In genomic region chr9:126033318-126033717, GRCh38 we compare ENCODE assay signal across 18 cellular contexts.
A peak's percentile ranks its signal among the peaks of the same experiment; 100 is the strongest.
DNase-seq lines count a peak whose midpoint lies in the region; ATAC-seq, FAIRE-seq and TF ChIP-seq lines count a peak whose summit lies in the region.
"Had no signal": no experiment of that assay in that cellular context is flagged by ENCODE, and none has a peak within 500 bp of the region (broad histone marks: within the 10 kb centered on the region; RNA-seq: fewer than 3 reads in every experiment).

No MANE protein-coding gene starts in this region.

- H3K4me3 ChIP-seq in right lobe of liver (no peak overlapping the region), HepG2 (replicated peaks in 1 of 3; ENCODE audit: insufficient read depth in 1 of 3, low read depth in 2 of 3, low read length in 3 of 3) (no peak overlapping the region), mucosa of descending colon (no peak overlapping the region)
- H3K4me3 ChIP-seq: HAP-1 had no signal

- TF ChIP-seq EP300 in HepG2 (IDR thresholded peaks at IDR 0.05; ENCODE audit: low read depth in 2 of 2, low read length in 2 of 2) (no peak), HepG2 (CRISPR knock-in tag; IDR thresholded peaks at IDR 0.05; ENCODE audit: borderline replicate concordance) (no peak)

- H4K20me1 ChIP-seq in HepG2 (ENCODE audit: insufficient read depth, low read length) = no peaks in the 10 kb centered on the region

- H3K4me1 ChIP-seq in right lobe of liver (no peaks in the 10 kb centered on the region), HepG2 (ENCODE audit: insufficient read depth, low read length) (no peaks in the 10 kb centered on the region), mucosa of descending colon (ENCODE audit: low read depth) (no peaks in the 10 kb centered on the region)
- H3K4me1 ChIP-seq: HAP-1 had no signal

- H3K27ac Mint-ChIP-seq in chondrocyte (ENCODE audit: unreplicated experiment) = no peak overlapping the region
- H3K27ac Mint-ChIP-seq: B cell; CD4-positive, alpha-beta memory T cell; IgD-negative memory B cell had no signal

- H3K9me3 Mint-ChIP-seq in chondrocyte (ENCODE audit: low read depth) = no peaks in the 10 kb centered on the region
- H3K9me3 Mint-ChIP-seq: CD4-positive, alpha-beta memory T cell had no signal

- H3K27ac ChIP-seq in right lobe of liver (no peak overlapping the region), HepG2 (ENCODE audit: extremely low read length, insufficient read depth, low read length) (no peak overlapping the region)
- H3K27ac ChIP-seq: C4-2B, HL-60 had no signal

- no peaks in the 10 kb centered on the region for H3K36me3 Mint-ChIP-seq in chondrocyte (ENCODE audit: low read depth)
- H3K36me3 Mint-ChIP-seq: CD4-positive, alpha-beta memory T cell had no signal

- H3K79me2 ChIP-seq in HepG2 (ENCODE audit: insufficient read depth, low read length) = no peaks in the 10 kb centered on the region

- CTCF ChIA-PET in HepG2 (lab: Yijun Ruan, JAX; ENCODE audit: low intra/inter-chr PET ratio, low total read pairs) = no interaction called here

- ATAC-seq in right lobe of liver (no peak), HepG2 (no peak), mucosa of descending colon (no peak)

- TF ChIP-seq CTCF in right lobe of liver (IDR thresholded peaks at IDR 0.05) (no peak), HepG2 (CRISPR knock-in tag; IDR thresholded peaks at IDR 0.05) (no peak), chondrocyte (IDR thresholded peaks at IDR 0.05) (no peak), mucosa of descending colon (IDR thresholded peaks at IDR 0.05) (no peak)

- TF ChIP-seq POLR2A in right lobe of liver (IDR thresholded peaks at IDR 0.05) (no peak), HepG2 (IDR thresholded peaks at IDR 0.05; ENCODE audit: insufficient read depth in 1 of 2, low read depth in 2 of 2, low read length in 2 of 2) (no peak)

- H3K27me3 ChIP-seq in right lobe of liver = no peaks in the 10 kb centered on the region
- peaks cover 2 to 17% of the 10 kb centered on the region in 2 experiments; a peak in 2 of 5 replicates for H3K27me3 ChIP-seq in HepG2 (ENCODE audit: control insufficient read depth in 1 of 2, insufficient read depth in 2 of 2, low read length in 2 of 2)

- peak in 2 of 3 donors; percentile 6 to 31 for DNase-seq in right lobe of liver
- no peak for DNase-seq in HepG2 (ENCODE audit: low spot score)
- peak; percentile 63 for DNase-seq in chondrocyte (ENCODE audit: low spot score)
- DNase-seq in mucosa of descending colon = peak in 2 of 3 donors; percentile 7 to 13
- no peak for DNase-seq in DMS79 treated with DMSO at 0.1 percent for 48 hours (lab: John Stamatoyannopoulos, UW)
- no peak for DNase-seq in OCI-M2 (lab: John Stamatoyannopoulos, UW; ENCODE audit: unreplicated experiment)
- DNase-seq in cerebellum (ENCODE audit: low spot score) = no peak
- DNase-seq: CD4-positive, alpha-beta memory T cell; DMS153; DMS79; GF-D8; KBM-7 had no signal

- intact Hi-C loops in right lobe of liver (cut with DNase I) (no loop called here), HepG2 (cut with micrococcal nuclease; ENCODE audit: unreplicated experiment) (no loop called here), mucosa of descending colon (cut with DNase I, micrococcal nuclease) (no loop called here)

- FAIRE-seq in HepG2 (lab: Jason Lieb, UNC) = no peak
- FAIRE-seq: H1 had no signal

- no peak for TF ChIP-seq RAD21 in HepG2 (CRISPR knock-in tag; IDR thresholded peaks at IDR 0.05)

- H3K4me3 Mint-ChIP-seq in chondrocyte (ENCODE audit: unreplicated experiment) = no peak overlapping the region
- H3K4me3 Mint-ChIP-seq: B cell; CD4-positive, alpha-beta memory T cell; IgD-negative memory B cell had no signal

- H3K27me3 Mint-ChIP-seq in chondrocyte (ENCODE audit: low read depth) = peaks cover 15% of the 10 kb centered on the region

- no peak overlapping the region for H3K9ac ChIP-seq in HepG2 (ENCODE audit: insufficient read depth, low read depth, low read length)

- POLR2A ChIA-PET in HepG2 (lab: Yijun Ruan, JAX) = no interaction called here

- H3K9me3 ChIP-seq in right lobe of liver = no peaks in the 10 kb centered on the region
- H3K9me3 ChIP-seq in HepG2 (ENCODE audit: low read length) = no peaks in the 10 kb centered on the region
- H3K9me3 ChIP-seq in mucosa of descending colon = no peaks in the 10 kb centered on the region
- H3K9me3 ChIP-seq: HAP-1 had no signal

- WGBS in right lobe of liver (ENCODE audit: insufficient coverage, low coverage, low lambda C conversion rate, missing lambda C conversion rate) = 62% methylated on average over 3 of the region's 6 CpGs
- 35% methylated on average over 4 of the region's 6 CpGs for WGBS in HepG2 (ENCODE audit: low lambda C conversion rate)

- no peak overlapping the region for H3K4me2 ChIP-seq in HepG2 (ENCODE audit: low read depth, low read length)

- H3K36me3 ChIP-seq in right lobe of liver = no peaks in the 10 kb centered on the region
- no peaks in the 10 kb centered on the region for H3K36me3 ChIP-seq in HepG2 (replicated peaks in 1 of 2; ENCODE audit: control insufficient read depth in 1 of 2, insufficient read depth in 2 of 2, low read length in 2 of 2)
- H3K36me3 ChIP-seq in mucosa of descending colon (ENCODE audit: low read depth) = no peaks in the 10 kb centered on the region
- H3K36me3 ChIP-seq: HAP-1 had no signal

- H3K4me1 Mint-ChIP-seq in chondrocyte (ENCODE audit: low read depth) = no peaks in the 10 kb centered on the region
- H3K4me1 Mint-ChIP-seq: B cell; CD4-positive, alpha-beta memory T cell; IgD-negative memory B cell had no signal

- no TSS peak for BruUV-seq in HepG2 (replicated peaks; lab: Mats Ljungman, UMichigan)

- in situ Hi-C loops in HepG2 (cut with HindIII; ENCODE audit: extremely low pct_ligation_motif_present, low pct_unique_long_range_greater_than_20kb) = no loop called here

- H2AFZ ChIP-seq in HepG2 (ENCODE audit: low read length) = no peak overlapping the region

TF ChIP-seq in HepG2, 621 proteins besides CTCF, POLR2A, EP300 and RAD21 (continues in another document):
- TF ChIP-seq HBP1 (CRISPR knock-in tag; IDR thresholded peaks at IDR 0.05; ENCODE audit: low read depth) (no peak), PCBP1 (IDR thresholded peaks at IDR 0.05; ENCODE audit: borderline replicate concordance, low read depth, low read length) (no peak), ZBED4 (CRISPR knock-in tag; IDR thresholded peaks at IDR 0.05; ENCODE audit: borderline replicate concordance) (no peak), TP53 (CRISPR knock-in tag; conservative IDR thresholded peaks at IDR 0.05) (no peak), RBAK (CRISPR knock-in tag; IDR thresholded peaks at IDR 0.05) (no peak), SRY (CRISPR knock-in tag; IDR thresholded peaks at IDR 0.05) (no peak), HINFP (CRISPR knock-in tag; IDR thresholded peaks at IDR 0.05; ENCODE audit: low read depth) (no peak), ZNF530 (CRISPR knock-in tag; IDR thresholded peaks at IDR 0.05; ENCODE audit: low read depth) (no peak)

Comparison
In these comparisons a context has a peak if more than half of its experiments do, and no peak if none do; other contexts are left out.
1. DNase-seq: peak in right lobe of liver (2 of 3), chondrocyte (single experiment) and mucosa of descending colon (2 of 3); none in HepG2 (single experiment), DMS79 treated with DMSO at 0.1 percent for 48 hours (single experiment), OCI-M2 (single experiment) and cerebellum (single experiment).